ENCODE assay signal across 8 cellular contexts in the genomic region with DNA sequence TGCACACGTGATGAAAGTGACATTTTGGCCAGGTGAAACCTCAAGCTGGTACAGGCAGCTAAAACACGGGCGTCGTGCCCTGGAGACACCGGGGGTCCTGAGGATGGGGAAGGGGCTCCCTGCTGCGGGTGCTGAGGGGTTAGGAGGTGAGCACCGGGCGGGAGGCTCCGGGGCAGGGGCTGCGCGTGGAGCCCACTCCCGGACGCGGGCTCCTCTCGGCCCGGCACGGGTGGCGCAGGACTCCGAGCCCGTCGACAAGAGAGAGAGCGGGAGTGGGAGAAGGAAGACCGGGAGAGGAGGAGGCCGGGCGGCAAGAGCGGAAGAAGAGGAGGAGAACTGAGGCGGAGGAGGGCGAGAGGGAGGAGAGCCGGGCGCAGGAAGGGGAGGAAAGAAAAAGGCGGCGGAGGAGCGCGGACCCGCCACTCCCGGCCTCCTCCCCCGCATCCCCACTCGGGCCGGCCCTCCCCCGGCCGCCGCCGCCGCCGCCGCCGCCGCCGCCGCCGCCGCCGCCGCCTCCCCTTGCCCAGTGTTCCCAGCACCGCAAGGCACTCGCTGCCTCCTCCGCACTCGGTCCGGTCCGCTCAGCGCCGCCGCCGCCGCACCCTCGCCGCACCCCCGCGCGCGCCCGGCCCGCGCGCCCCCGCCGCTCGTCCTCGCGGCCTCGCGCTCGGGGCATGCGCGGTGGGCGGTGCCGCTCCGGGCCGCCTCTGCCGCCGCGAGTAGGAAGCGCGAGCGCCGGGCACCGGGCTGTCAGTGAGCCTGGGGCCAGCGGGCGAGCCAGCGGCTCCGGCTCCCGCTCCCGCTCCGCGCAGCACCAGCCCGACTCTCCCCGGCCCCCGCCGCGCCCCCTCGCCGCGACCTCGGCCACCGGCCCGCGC. TPM values are rescaled to one million over a fixed set of nuclear protein-coding genes. Genes with fewer than 3 reads are reported as not detected.
A peak's percentile ranks its signal among the peaks of the same experiment; 100 is the strongest.
DNase-seq lines count a peak whose midpoint lies in the region; ATAC-seq lines count a peak whose summit lies in the region.

A gene (plus strand): TSS at position 750 of the 878 bp plus-strand sequence.

- ATAC-seq in HG03039 (IDR thresholded peaks at IDR 0.05; ENCODE audit: unreplicated experiment), result peak; percentile 65

- H4K91ac ChIP-seq in mesenchymal stem cell (ENCODE audit: low read length), result peak within 1 kb of the TSS; percentile 65

- H3K36me3 ChIP-seq in endocrine pancreas (ENCODE audit: control insufficient read depth, insufficient read depth, low read length), result no peaks in the 10 kb centered on the region
- peaks cover 0 to 4% of the 10 kb centered on the region in 2 experiments for H3K36me3 ChIP-seq in mesenchymal stem cell (ENCODE audit: control insufficient read depth in 1 of 2, insufficient read depth in 2 of 2, low read depth in 1 of 2, low read length in 2 of 2)

- peak within 1 kb of the TSS; percentile 68 to 80 for H3K4ac ChIP-seq in mesenchymal stem cell (ENCODE audit: low read depth in 1 of 2, low read length in 2 of 2)

- H3K4me1 ChIP-seq in endocrine pancreas (ENCODE audit: control insufficient read depth, insufficient read depth, low read length) (peaks cover 8% of the 10 kb centered on the region), mesenchymal stem cell (ENCODE audit: control insufficient read depth, insufficient read depth, low read depth, low read length) (peaks cover 6% of the 10 kb centered on the region)

- DNase-seq in NCI-H524 (lab: John Stamatoyannopoulos, UW), result peak; percentile 29 to 74
- no peak for DNase-seq in NCI-H524 treated with DMSO at 0.1 percent for 48 hours (lab: John Stamatoyannopoulos, UW)
- peak; percentile 91 for DNase-seq in NCI-H774 (lab: John Stamatoyannopoulos, UW)
- DNase-seq in activated CD8-positive, alpha-beta memory T cell treated with anti-CD3 and anti-CD28 coated beads for 48 hours (ENCODE audit: low read depth in 2 of 3, low spot score in 2 of 3), result peak; percentile 44 to 70 (median 52)
- peak; percentile 71 for DNase-seq in mesenchymal stem cell
- DNase-seq in stimulated activated CD8-positive, alpha-beta memory T cell treated with anti-CD3 and anti-CD28 coated beads, Interleukin-12 subunit alpha, Interleukin-12 subunit beta, amount 100 ng/mL, for 4 hours (ENCODE audit: low read depth), result peak; percentile 60

- H3K4me3 ChIP-seq in endocrine pancreas (ENCODE audit: control insufficient read depth, insufficient read depth, low read length) (peak within 1 kb of the TSS; percentile 74), mesenchymal stem cell (ENCODE audit: insufficient read depth in 1 of 2, low read depth in 1 of 2, low read length in 2 of 2) (peak within 1 kb of the TSS; percentile 80 to 93)

- H3K79me1 ChIP-seq in mesenchymal stem cell (replicated peaks; ENCODE audit: low read length, poor library complexity, severe bottlenecking), result peaks cover 8% of the 10 kb centered on the region

- H3K9me3 ChIP-seq in endocrine pancreas (ENCODE audit: control insufficient read depth, low read length), result no peaks in the 10 kb centered on the region
- H3K9me3 ChIP-seq in mesenchymal stem cell (ENCODE audit: control insufficient read depth, low read length), result no peaks in the 10 kb centered on the region

- peak within 1 kb of the TSS; percentile 59 for H3K27ac ChIP-seq in mesenchymal stem cell (ENCODE audit: low read length, poor library complexity, severe bottlenecking)

- H3K27me3 ChIP-seq in endocrine pancreas (ENCODE audit: control insufficient read depth, insufficient read depth, low read length) (no peaks in the 10 kb centered on the region), mesenchymal stem cell (ENCODE audit: control insufficient read depth in 1 of 2, insufficient read depth in 1 of 2, low read length in 2 of 2) (no peaks in the 10 kb centered on the region)

- peak within 1 kb of the TSS; percentile 96 for H3K4me2 ChIP-seq in mesenchymal stem cell (ENCODE audit: low read length, poor library complexity, severe bottlenecking)

- peak within 1 kb of the TSS; percentile 52 to 78 for H2BK12ac ChIP-seq in mesenchymal stem cell (ENCODE audit: low read length in 2 of 2)

- H2AK5ac ChIP-seq in mesenchymal stem cell (ENCODE audit: low read length, severe bottlenecking), result no peak within 1 kb of the TSS

- peak within 1 kb of the TSS in 1 of 2 experiments; percentile 87 for H3K14ac ChIP-seq in mesenchymal stem cell (ENCODE audit: low read length in 2 of 2)

- peak within 1 kb of the TSS; percentile 68 for H2BK120ac ChIP-seq in mesenchymal stem cell (ENCODE audit: low read depth, low read length)

- H2AFZ ChIP-seq in mesenchymal stem cell (ENCODE audit: low read depth, low read length), result peak within 1 kb of the TSS; percentile 92

- H3K18ac ChIP-seq in mesenchymal stem cell (ENCODE audit: low read depth in 1 of 2, low read length in 2 of 2), result peak within 1 kb of the TSS; percentile 78 to 97

- H2BK5ac ChIP-seq in mesenchymal stem cell (ENCODE audit: low read depth, low read length, poor library complexity, severe bottlenecking), result peak within 1 kb of the TSS; percentile 44

- peak within 1 kb of the TSS; percentile 39 to 96 for H3K23ac ChIP-seq in mesenchymal stem cell (ENCODE audit: low read length in 2 of 2)

- peak within 1 kb of the TSS; percentile 60 for H4K8ac ChIP-seq in mesenchymal stem cell (ENCODE audit: low read length)

- 1% methylated on average over 30 of the region's 117 CpGs for WGBS in mesenchymal stem cell

- H2BK15ac ChIP-seq in mesenchymal stem cell (ENCODE audit: low read depth, poor library complexity, severe bottlenecking), result peak within 1 kb of the TSS; percentile 88

- peak within 1 kb of the TSS; percentile 96 for H3K9ac ChIP-seq in endocrine pancreas (ENCODE audit: control insufficient read depth, insufficient read depth, low read length)
- H3K9ac ChIP-seq in mesenchymal stem cell (ENCODE audit: low read length), result peak within 1 kb of the TSS; percentile 93

RNA-seq across cellular contexts. Expression of the gene that starts here (rescaled TPM):
- 21.2 TPM for polyA plus RNA-seq in mesenchymal stem cell (2013, experiment 1 of 2)
- polyA plus RNA-seq in mesenchymal stem cell (2013, experiment 2 of 2), result 20.4 TPM
